In the genomic region with DNA sequence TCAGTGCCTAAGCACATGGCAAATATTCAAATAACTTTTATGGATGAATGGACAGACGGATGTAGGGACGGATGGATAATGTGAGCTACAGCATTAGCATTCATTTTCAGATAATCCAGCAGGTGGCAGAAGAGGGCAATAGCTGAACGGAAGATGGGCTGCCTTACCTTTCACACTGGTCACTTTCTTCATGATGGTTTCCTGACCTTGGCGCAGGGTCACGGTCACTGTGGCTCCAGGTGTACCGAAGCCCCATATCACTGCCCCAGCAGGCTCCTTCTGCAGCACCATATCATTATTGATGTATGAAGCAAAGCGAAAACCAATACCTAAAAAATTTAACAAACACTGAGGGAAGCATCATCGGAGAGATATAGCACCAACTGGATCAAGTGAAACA, we compare ENCODE assay signal across 9 cellular contexts. TPM values are rescaled to one million over a fixed set of nuclear protein-coding genes. Genes with fewer than 3 reads are reported as not detected.
DNase-seq lines count a peak whose midpoint lies in the region; ATAC-seq, FAIRE-seq and TF ChIP-seq lines count a peak whose summit lies in the region.
"Had no signal": no experiment of that assay in that cellular context is flagged by ENCODE, and none has a peak within 500 bp of the region (broad histone marks: within the 10 kb centered on the region; RNA-seq: fewer than 3 reads in every experiment).

No MANE protein-coding gene starts in this region.

- no peaks in the 10 kb centered on the region for H3K27me3 ChIP-seq in hepatocyte

- H3K4me3 Mint-ChIP-seq in activated naive CD4-positive, alpha-beta T cell treated with anti-CD3 and anti-CD28 coated beads, Interleukin-2, amount 10 ng/mL, durations not matched to agents 7 days and 5 days, result no peak overlapping the region
- H3K4me3 Mint-ChIP-seq: IgD-negative memory B cell had no signal

- H3K4me1 ChIP-seq in OCI-LY7 (ENCODE audit: insufficient read depth, low read length, poor library complexity, severe bottlenecking) (peaks cover 35% of the 10 kb centered on the region), hepatocyte (ENCODE audit: insufficient read depth) (peaks cover under 1% of the 10 kb centered on the region)

- no peak overlapping the region for H3K4me3 ChIP-seq in OCI-LY7 (ENCODE audit: low read depth, low read length, poor library complexity, severe bottlenecking)
- H3K4me3 ChIP-seq in hepatocyte, result no peak overlapping the region

- no peaks in the 10 kb centered on the region for H3K9me3 Mint-ChIP-seq in activated naive CD4-positive, alpha-beta T cell treated with anti-CD3 and anti-CD28 coated beads, Interleukin-2, amount 10 ng/mL, durations not matched to agents 7 days and 5 days
- H3K9me3 Mint-ChIP-seq: IgD-negative memory B cell had no signal

- CTCF ChIA-PET in OCI-LY7 (lab: Charles Lee; ENCODE audit: unreplicated experiment), result interaction anchor here (0.6 to 2.5 kb wide), 2 partner anchors 45 to 94 kb away, joined by 3 to 9 read pairs; partner anchors contain the start of gene ESAM
- CTCF ChIA-PET in activated naive CD4-positive, alpha-beta T cell treated with anti-CD3 and anti-CD28 coated beads, Interleukin-2, amount 10 ng/mL, durations not matched to agents 7 days and 5 days (lab: Charles Lee), result interaction anchor here (0.6 to 6.5 kb wide), 24 partner anchors 10 to 167 kb away, joined by 3 to 95 read pairs (median 5); partner anchors contain the start of genes ESAM and MSANTD2

- no peak for TF ChIP-seq POLR2A in GM12892 (IDR thresholded peaks at IDR 0.05; ENCODE audit: low read depth, low read length)

- peak; percentile 99 for FAIRE-seq in GM12892 (lab: Jason Lieb, UNC)

- intact Hi-C loops in OCI-LY7 (cut with micrococcal nuclease; ENCODE audit: unreplicated experiment) (loop anchor here (1.0 kb wide), 4 partner anchors 77 to 168 kb away; no protein-coding TSS in a partner anchor), sciatic nerve (cut with DNase I) (loop anchor here (10.0 kb wide), 2 partner anchors 96 to 166 kb away; partner anchors contain the start of gene ESAM)

- H3K79me2 ChIP-seq in OCI-LY7 (ENCODE audit: insufficient read depth, low read depth, low read length) (no peaks in the 10 kb centered on the region), hepatocyte (no peaks in the 10 kb centered on the region)

- H3K36me3 ChIP-seq in OCI-LY7 (ENCODE audit: insufficient read depth, low read length) (no peaks in the 10 kb centered on the region), hepatocyte (replicated peaks; ENCODE audit: insufficient read depth, low read depth) (no peaks in the 10 kb centered on the region)

- H4K20me1 ChIP-seq in OCI-LY7 (ENCODE audit: insufficient read depth, low read length) (no peaks in the 10 kb centered on the region), hepatocyte (ENCODE audit: insufficient read depth, poor library complexity, severe bottlenecking) (no peaks in the 10 kb centered on the region)

- H3K36me3 Mint-ChIP-seq in activated naive CD4-positive, alpha-beta T cell treated with anti-CD3 and anti-CD28 coated beads, Interleukin-2, amount 10 ng/mL, durations not matched to agents 7 days and 5 days, result peaks cover 6% of the 10 kb centered on the region

- BruUV-seq in OCI-LY7 (replicated peaks; lab: Mats Ljungman, UMichigan), result no TSS peak

- ATAC-seq in sciatic nerve, result no peak

- H3K4me2 ChIP-seq in OCI-LY7 (ENCODE audit: low read length), result peak overlapping the region; percentile 60
- no peak overlapping the region for H3K4me2 ChIP-seq in hepatocyte

- POLR2A ChIA-PET in OCI-LY7 (lab: Charles Lee), result interaction anchor here (0.6 to 1.4 kb wide), 3 partner anchors 93 to 167 kb away, joined by 3 read pairs; partner anchors contain the start of gene ESAM

- H3K9me3 ChIP-seq in OCI-LY7 (ENCODE audit: low read length) (peaks cover 5% of the 10 kb centered on the region; the same call in 1 of the 2 replicates), hepatocyte (ENCODE audit: low read depth) (no peaks in the 10 kb centered on the region)

- peaks cover 23% of the 10 kb centered on the region for H3K4me1 Mint-ChIP-seq in activated naive CD4-positive, alpha-beta T cell treated with anti-CD3 and anti-CD28 coated beads, Interleukin-2, amount 10 ng/mL, durations not matched to agents 7 days and 5 days

- 20% methylated on average over 8 of the region's 8 CpGs for WGBS in hepatocyte (ENCODE audit: low lambda C conversion rate, missing lambda C conversion rate)

- H3K27me3 Mint-ChIP-seq in activated naive CD4-positive, alpha-beta T cell treated with anti-CD3 and anti-CD28 coated beads, Interleukin-2, amount 10 ng/mL, durations not matched to agents 7 days and 5 days, result peaks cover 5% of the 10 kb centered on the region
- H3K27me3 Mint-ChIP-seq: IgD-negative memory B cell had no signal

- H2AFZ ChIP-seq in OCI-LY7 (ENCODE audit: low read length) (no peak overlapping the region), hepatocyte (no peak overlapping the region)

- H3K27ac Mint-ChIP-seq in activated naive CD4-positive, alpha-beta T cell treated with anti-CD3 and anti-CD28 coated beads, Interleukin-2, amount 10 ng/mL, durations not matched to agents 7 days and 5 days, result no peak overlapping the region
- H3K27ac Mint-ChIP-seq: IgD-negative memory B cell had no signal

- peak; percentile 82 for TF ChIP-seq CTCF in OCI-LY7 (conservative IDR thresholded peaks at IDR 0.05; ENCODE audit: low read length)
- peak; percentile 75 for TF ChIP-seq CTCF in hepatocyte (IDR thresholded peaks at IDR 0.05; ENCODE audit: poor library complexity)

- DNase-seq in Ammon's horn (ENCODE audit: low spot score), result peak; percentile 83
- DNase-seq in GM12892 (ENCODE audit: insufficient read length), result no peak
- peak; percentile 29 for DNase-seq in HS-5 (ENCODE audit: low read depth)
- peak; percentile 59 for DNase-seq in OCI-LY7 (ENCODE audit: low spot score)
- peak; percentile 59 for DNase-seq in activated naive CD4-positive, alpha-beta T cell treated with anti-CD3 and anti-CD28 coated beads, Interleukin-2, amount 10 ng/mL, durations not matched to agents 7 days and 5 days
- DNase-seq in hepatocyte (ENCODE audit: low spot score), result peak; percentile 62
- DNase-seq in stimulated activated CD4-positive, alpha-beta T cell treated with anti-CD3 and anti-CD28 coated beads, TNF-alpha, amount 100 ng/mL, for 48 hours (ENCODE audit: low read depth in 3 of 3), result peak in 2 of 3 donors; percentile 11 to 40
- no peak for DNase-seq in sciatic nerve (ENCODE audit: low spot score)

- no peaks in the 10 kb centered on the region for H3K9me2 ChIP-seq in OCI-LY7 (ENCODE audit: insufficient read depth, low read length)
- no peaks in the 10 kb centered on the region for H3K9me2 ChIP-seq in hepatocyte (replicated peaks; ENCODE audit: insufficient read depth)

- H3K27ac ChIP-seq in OCI-LY7 (ENCODE audit: low read depth, low read length, poor library complexity, severe bottlenecking) (no peak overlapping the region), hepatocyte (no peak overlapping the region)

RNA-seq across cellular contexts. Expression of gene SIAE, which starts 4.3 kb away (rescaled TPM):
- 4.3 TPM for polyA plus RNA-seq in GM12892 (2012; ENCODE audit: missing spikeins)
- 2.6 and 4.8 TPM in 2 replicates for total RNA-seq in OCI-LY7 (2014; rRNA removed; shearing (Covaris generic))
- total RNA-seq in OCI-LY7 (2022) (7.3 and 8.6 TPM in 2 replicates), hepatocyte (35.5 and 37.0 TPM in 2 replicates), sciatic nerve (12.3 TPM)
- 18.6 and 24.0 TPM in 2 replicates for polyA plus RNA-seq in hepatocyte

RNA-seq across cellular contexts. Expression of gene SPA17, which starts 4.5 kb away (rescaled TPM):
- polyA plus RNA-seq in GM12892 (2012; ENCODE audit: missing spikeins), result 8.2 TPM
- total RNA-seq in OCI-LY7 (2014; rRNA removed; shearing (Covaris generic)), result 2.4 and 5.1 TPM in 2 replicates
- total RNA-seq in OCI-LY7 (2022) (5.1 and 5.5 TPM in 2 replicates), hepatocyte (5.8 and 7.2 TPM in 2 replicates), sciatic nerve (2.5 TPM)
- polyA plus RNA-seq in hepatocyte, result 3.8 and 5.8 TPM in 2 replicates

RNA-seq across cellular contexts. Expression of gene TBRG1, which starts 46.5 kb away (rescaled TPM):
- polyA plus RNA-seq in GM12892 (2012; ENCODE audit: missing spikeins), result 18.5 TPM
- total RNA-seq in OCI-LY7 (2014; rRNA removed; shearing (Covaris generic)), result 23.3 and 30.0 TPM in 2 replicates
- total RNA-seq in OCI-LY7 (2022) (34.0 and 39.1 TPM in 2 replicates), hepatocyte (34.6 and 41.4 TPM in 2 replicates), sciatic nerve (38.8 TPM)
- 35.0 and 45.2 TPM in 2 replicates for polyA plus RNA-seq in hepatocyte

RNA-seq across cellular contexts. Expression of gene PANX3, which starts 58.0 kb away (rescaled TPM):
- not detected for polyA plus RNA-seq in GM12892 (2012; ENCODE audit: missing spikeins)
- not detected in 2 replicates for total RNA-seq in OCI-LY7 (2014; rRNA removed; shearing (Covaris generic))
- total RNA-seq in OCI-LY7 (2022), result not detected in 2 replicates
- total RNA-seq in hepatocyte, result not detected in 2 replicates
- polyA plus RNA-seq in hepatocyte, result 0.09 and 0.25 TPM in 2 replicates
- not detected for total RNA-seq in sciatic nerve
- polyA plus RNA-seq: IgD-negative memory B cell had no signal

Comparison
In these comparisons a context has a peak if more than half of its experiments do, and no peak if none do; other contexts are left out.
1. DNase-seq: peak in Ammon's horn (single experiment), HS-5 (single experiment), OCI-LY7 (single experiment), activated naive CD4-positive, alpha-beta T cell treated with anti-CD3 and anti-CD28 coated beads, Interleukin-2, amount 10 ng/mL, durations not matched to agents 7 days and 5 days (single experiment), hepatocyte (single experiment) and stimulated activated CD4-positive, alpha-beta T cell treated with anti-CD3 and anti-CD28 coated beads, TNF-alpha, amount 100 ng/mL, for 48 hours (2 of 3); none in GM12892 (single experiment) and sciatic nerve (single experiment).